Comparison of ENCODE assay signal across 1 cellular context in genomic region chr17:48626470-48627241, GRCh38.
A peak's percentile ranks its signal among the peaks of the same experiment; 100 is the strongest.
TF ChIP-seq lines count a peak whose summit lies in the region.

No MANE protein-coding gene starts in this region.

TF ChIP-seq in A549, 52 proteins besides CTCF, POLR2A, EP300 and RAD21 (continued from another document):
- TF ChIP-seq HDAC2 (IDR thresholded peaks at IDR 0.05) (no peak), CHD4 (IDR thresholded peaks at IDR 0.05; ENCODE audit: borderline replicate concordance) (no peak), HOXB5 (CRISPR knock-in tag; IDR thresholded peaks at IDR 0.05) (peak; percentile 47; the same call in 1 of the 2 replicates), MAZ (IDR thresholded peaks at IDR 0.05; ENCODE audit: borderline replicate concordance, low read depth, low read length) (peak; percentile 69; the same call in 1 of the 2 replicates), ATOH8 (CRISPR knock-in tag; IDR thresholded peaks at IDR 0.05; ENCODE audit: low read depth) (no peak), ZNF302 (CRISPR knock-in tag; IDR thresholded peaks at IDR 0.05) (no peak), BCL3 (IDR thresholded peaks at IDR 0.05) (peak; percentile 76; the same call in 1 of the 3 replicates), ZSCAN20 (CRISPR knock-in tag; IDR thresholded peaks at IDR 0.05) (no peak), HOXB13 (CRISPR knock-in tag; IDR thresholded peaks at IDR 0.05; ENCODE audit: low read depth) (no peak), ZC3H11A (IDR thresholded peaks at IDR 0.05) (no peak), SMC3 (IDR thresholded peaks at IDR 0.05) (no peak), ESRRA (IDR thresholded peaks at IDR 0.05; ENCODE audit: borderline replicate concordance, low read length) (no peak), FOSL2 (IDR thresholded peaks at IDR 0.05) (no peak), FOSL2 (CRISPR knock-in tag; IDR thresholded peaks at IDR 0.05) (no peak), KDM1A (IDR thresholded peaks at IDR 0.05; ENCODE audit: low read depth) (no peak), USF2 (IDR thresholded peaks at IDR 0.05) (no peak), KDM5A (IDR thresholded peaks at IDR 0.05) (no peak), PHF8 (IDR thresholded peaks at IDR 0.05; ENCODE audit: borderline replicate concordance, low read depth) (peak; percentile 18; the same call in 1 of the 2 replicates), MAFK (IDR thresholded peaks at IDR 0.05; ENCODE audit: partially characterized antibody) (peak; percentile 77), JUNB (IDR thresholded peaks at IDR 0.05) (no peak), TFCP2L1 (CRISPR knock-in tag; IDR thresholded peaks at IDR 0.05) (no peak), SREBF2 (IDR thresholded peaks at IDR 0.05) (no peak), E2F6 (IDR thresholded peaks at IDR 0.05; ENCODE audit: borderline replicate concordance, low read depth) (no peak), CEBPB (IDR thresholded peaks at IDR 0.05) (peak; percentile 49 to 69; a peak in 3 of 4 replicates), HEYL (CRISPR knock-in tag; IDR thresholded peaks at IDR 0.05) (no peak), JUN (IDR thresholded peaks at IDR 0.05) (no peak; a peak in 2 of 5 replicates), MAX (IDR thresholded peaks at IDR 0.05) (no peak), POLR2AphosphoS2 (conservative IDR thresholded peaks at IDR 0.05; ENCODE audit: low read length) (no peak), RARB (CRISPR knock-in tag; IDR thresholded peaks at IDR 0.05) (no peak), FOXS1 (CRISPR knock-in tag; IDR thresholded peaks at IDR 0.05) (no peak), FOSB (CRISPR knock-in tag; IDR thresholded peaks at IDR 0.05) (no peak), NPAS2 (CRISPR knock-in tag; IDR thresholded peaks at IDR 0.05; ENCODE audit: borderline replicate concordance) (no peak), REST (IDR thresholded peaks at IDR 0.05) (no peak), PBX3 (IDR thresholded peaks at IDR 0.05) (0 out of 2 replicates have a peak, but pooled peaks have one; percentile 56), ZFP36 (IDR thresholded peaks at IDR 0.05; ENCODE audit: borderline replicate concordance, partially characterized antibody) (no peak), GATA3 (IDR thresholded peaks at IDR 0.05; ENCODE audit: borderline replicate concordance) (0 out of 2 replicates have a peak, but pooled peaks have one; percentile 19), EHF (CRISPR knock-in tag; IDR thresholded peaks at IDR 0.05) (no peak), CHD2 (IDR thresholded peaks at IDR 0.05; ENCODE audit: low read length, partially characterized antibody) (no peak), RCOR1 (IDR thresholded peaks at IDR 0.05; ENCODE audit: low read depth, low read length) (no peak), ELK1 (IDR thresholded peaks at IDR 0.05; ENCODE audit: low read depth, low read length) (no peak), HOXA7 (CRISPR knock-in tag; IDR thresholded peaks at IDR 0.05) (no peak), NR3C1 (IDR thresholded peaks at IDR 0.05) (no peak), NFE2L2 (conservative IDR thresholded peaks at IDR 0.05; ENCODE audit: low read length) (no peak), RNF2 (IDR thresholded peaks at IDR 0.05; ENCODE audit: borderline replicate concordance, low read depth) (no peak), HES2 (IDR thresholded peaks at IDR 0.05) (no peak)
